In genomic region chr1:83998599-83999315, GRCh38 we compare ENCODE assay signal across 8 cellular contexts. TPM values are rescaled to one million over a fixed set of nuclear protein-coding genes. Genes with fewer than 3 reads are reported as not detected.
DNase-seq lines count a peak whose midpoint lies in the region; ATAC-seq and TF ChIP-seq lines count a peak whose summit lies in the region.

Gene TTLL7, minus strand, starts transcription at chr1:83999132. Its CDS starts 46,921 bp downstream, at chr1:83952211.

- peaks cover 35% of the 10 kb centered on the region for H3K27me3 Mint-ChIP-seq in IgD-negative memory B cell

- H3K36me3 Mint-ChIP-seq in IgD-negative memory B cell = no peaks in the 10 kb centered on the region

- peak within 1 kb of the TSS; percentile 80 to 94 (median 92) for H3K4me3 Mint-ChIP-seq in IgD-negative memory B cell

- H3K4me1 Mint-ChIP-seq in IgD-negative memory B cell = peaks cover 10 to 17% (median 14%) of the 10 kb centered on the region in 3 donors

- H3K4me1 ChIP-seq in thoracic aorta (ENCODE audit: control insufficient read depth in 1 of 2, low read depth in 2 of 2) = peaks cover 9 to 54% of the 10 kb centered on the region in 2 donors

- H3K9me3 Mint-ChIP-seq in IgD-negative memory B cell = no peaks in the 10 kb centered on the region

- no peaks in the 10 kb centered on the region for H3K36me3 ChIP-seq in thoracic aorta

- DNase-seq in DMS 273 treated with DMSO at 0.1 percent for 48 hours (lab: John Stamatoyannopoulos, UW) (peak; percentile 66), RPMI8226 (peak; percentile 47), glomerular visceral epithelial cell (ENCODE audit: extremely low spot score) (peak; percentile 77), omental fat pad (ENCODE audit: low spot score) (no peak), thoracic aorta (ENCODE audit: low spot score) (peak; percentile 15)
- peak in 3 of 4 experiments; percentile 6 to 28 (median 24) for DNase-seq in activated naive CD4-positive, alpha-beta T cell (lab: John Stamatoyannopoulos, UW)

- H3K4me3 ChIP-seq in thoracic aorta = peak within 1 kb of the TSS; percentile 94

- no peak for TF ChIP-seq CTCF in omental fat pad (IDR thresholded peaks at IDR 0.05)
- TF ChIP-seq CTCF in thoracic aorta (IDR thresholded peaks at IDR 0.05) = no peak

- H3K27ac Mint-ChIP-seq in IgD-negative memory B cell = peak within 1 kb of the TSS in 2 of 3 donors; percentile 50 to 86

- peak within 1 kb of the TSS; percentile 93 to 96 for H3K27ac ChIP-seq in thoracic aorta

- H3K9me3 ChIP-seq in thoracic aorta = no peaks in the 10 kb centered on the region

- H3K27me3 ChIP-seq in thoracic aorta (replicated peaks; ENCODE audit: insufficient read depth) = no peaks in the 10 kb centered on the region

- peak; percentile 84 for ATAC-seq in GM21619 (IDR thresholded peaks at IDR 0.05; ENCODE audit: unreplicated experiment)
- peak; percentile 77 for ATAC-seq in omental fat pad (ENCODE audit: low FRiP score)
- ATAC-seq in thoracic aorta (ENCODE audit: insufficient number of reproducible peaks, low FRiP score, low read depth) = peak; percentile 77

RNA-seq across cellular contexts. Expression of gene TTLL7, which starts in this region (rescaled TPM):
- polyA plus RNA-seq in IgD-negative memory B cell = not detected
- 1 to 10 TPM; 3.1 to 9.1 (median 6.6) TPM for total RNA-seq in omental fat pad
- total RNA-seq in thoracic aorta = 10 to 100 TPM; 66.1 to 71.4 TPM

Comparison
In these comparisons a context has a peak if more than half of its experiments do, and no peak if none do; other contexts are left out.
1. RNA of gene TTLL7 (total RNA-seq): 66.1 to 71.4 TPM in thoracic aorta; 3.1 to 9.1 TPM in omental fat pad; every median in the first group is over 4 times any median in the second.
2. Peak in every context shown above with its lines, with median percentiles within 50 percentile points of each other: ATAC-seq.